In genomic region chr11:124313131-124313530, GRCh38 we compare ENCODE assay signal across 9 cellular contexts. TPM values are rescaled to one million over a fixed set of nuclear protein-coding genes. Genes with fewer than 3 reads are reported as not detected.
"Had no signal": no experiment of that assay in that cellular context is flagged by ENCODE, and none has a peak within 500 bp of the region (broad histone marks: within the 10 kb centered on the region; RNA-seq: fewer than 3 reads in every experiment).

No MANE protein-coding gene starts in this region.

- H3K27ac ChIP-seq: GM23248 had no signal

- H3K36me3 ChIP-seq: HAP-1 had no signal

- H3K9me3 ChIP-seq: HAP-1 had no signal

- H3K4me3 Mint-ChIP-seq: IgD-negative memory B cell had no signal

- ATAC-seq: HCT116 had no signal

- DNase-seq: GM23248, GOT3, H7, KG1 had no signal

- H3K36me3 Mint-ChIP-seq: IgD-negative memory B cell had no signal

- H3K27ac Mint-ChIP-seq: IgD-negative memory B cell had no signal

- H3K4me1 Mint-ChIP-seq: IgD-negative memory B cell had no signal

- H3K4me3 ChIP-seq: GM23248, HAP-1 had no signal

- H3K4me1 ChIP-seq: HAP-1 had no signal

RNA-seq across cellular contexts. Expression of gene OR8D1, which starts 0.6 kb away (rescaled TPM):
- total RNA-seq: GM23248, H4, H7, HT-29 had no signal

RNA-seq across cellular contexts. Expression of gene OR8D2, which starts 6.9 kb away (rescaled TPM):
- total RNA-seq: GM23248, H4, H7, HT-29 had no signal

RNA-seq across cellular contexts. Expression of gene OR8G5, which starts 57.0 kb away (rescaled TPM):
- total RNA-seq: GM23248, H4, H7, HT-29 had no signal
